25 cellular contexts compared by ENCODE assay signal in genomic region chr3:139425745-139426400, GRCh38. TPM values are rescaled to one million over a fixed set of nuclear protein-coding genes. Genes with fewer than 3 reads are reported as not detected.
"Had no signal": no experiment of that assay in that cellular context is flagged by ENCODE, and none has a peak within 500 bp of the region (broad histone marks: within the 10 kb centered on the region; RNA-seq: fewer than 3 reads in every experiment).

No MANE protein-coding gene starts in this region.

- H3K4me3 ChIP-seq: colonic mucosa, esophagus squamous epithelium, neural progenitor cell, ovary, stomach, thoracic aorta, transverse colon had no signal

- H3K27ac ChIP-seq: colonic mucosa, esophagus squamous epithelium, neural progenitor cell, ovary, stomach, thoracic aorta, transverse colon had no signal

- ATAC-seq: natural killer cell treated with Interleukin-12 subunit alpha and Interleukin-12 subunit beta and Interleukin-15 and Interleukin-18, amount 100 ng/mL, for 72 hours; right cardiac atrium had no signal

- H3K9ac ChIP-seq: neural progenitor cell had no signal

- H3K9me3 ChIP-seq: colonic mucosa, esophagus squamous epithelium, ovary, stomach, thoracic aorta, transverse colon had no signal

- H3K27me3 ChIP-seq: colonic mucosa, esophagus squamous epithelium, neural progenitor cell, ovary, stomach, transverse colon had no signal

- H3K4me1 ChIP-seq: colonic mucosa, esophagus squamous epithelium, neural progenitor cell had no signal

- H2AFZ ChIP-seq: neural progenitor cell had no signal

- H3K4me2 ChIP-seq: neural progenitor cell had no signal

- DNase-seq: colonic mucosa; dermis blood vessel endothelial cell; esophagus squamous epithelium; foreskin melanocyte; head of caudate nucleus; hippocampal formation; mammary epithelial cell; nucleus accumbens; ovary; right cardiac atrium; small intestine; stimulated activated CD4-positive, alpha-beta T cell treated with anti-CD3 and anti-CD28 coated beads, Interleukin-12 subunit alpha, Interleukin-12 subunit beta, amount 100 ng/mL, for 4 hours; stimulated activated naive CD4-positive, alpha-beta T cell; stomach; substantia nigra; transverse colon had no signal

- H3K36me3 ChIP-seq: colonic mucosa, neural progenitor cell, ovary, thoracic aorta, transverse colon had no signal

RNA-seq across cellular contexts. Expression of gene RBP2, which starts 50.4 kb away (rescaled TPM):
- total RNA-seq: dermis blood vessel endothelial cell; epithelial cell of proximal tubule; esophagus squamous epithelium; kidney epithelial cell; lower leg skin; mammary epithelial cell; mesothelial cell of epicardium; natural killer cell treated with Interleukin-12 subunit alpha and Interleukin-12 subunit beta and Interleukin-15 and Interleukin-18, amount 100 ng/mL, for 72 hours; progenitor cell of endocrine pancreas; right cardiac atrium; thoracic aorta; ureter had no signal
- polyA plus RNA-seq: mammary epithelial cell, right cardiac atrium had no signal
